In the genomic region with DNA sequence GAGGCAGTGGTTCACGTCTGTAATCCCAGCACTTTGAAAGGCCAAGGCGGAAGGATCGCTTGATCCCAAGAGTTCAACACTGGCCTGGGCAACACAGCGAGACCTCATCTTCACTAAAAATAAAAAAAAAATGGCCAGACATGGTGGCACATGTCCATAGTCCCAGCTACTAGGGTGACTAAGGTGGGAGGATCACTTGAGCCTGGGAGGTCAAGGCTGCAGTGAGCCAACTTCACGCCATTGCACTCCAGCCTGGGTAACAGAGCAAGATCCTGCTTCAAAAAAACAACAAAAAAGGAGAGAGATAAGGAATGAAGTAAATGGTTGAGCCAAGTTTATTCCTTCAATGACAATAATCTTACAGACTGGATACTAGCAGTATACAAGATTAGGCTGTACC, we compare ENCODE assay signal across 17 cellular contexts. TPM values are rescaled to one million over a fixed set of nuclear protein-coding genes. Genes with fewer than 3 reads are reported as not detected.
A peak's percentile ranks its signal among the peaks of the same experiment; 100 is the strongest.
DNase-seq lines count a peak whose midpoint lies in the region; ATAC-seq, FAIRE-seq and TF ChIP-seq lines count a peak whose summit lies in the region.
"Had no signal": no experiment of that assay in that cellular context is flagged by ENCODE, and none has a peak within 500 bp of the region (broad histone marks: within the 10 kb centered on the region; RNA-seq: fewer than 3 reads in every experiment).

No MANE protein-coding gene starts in this region.

- no peaks in the 10 kb centered on the region for H3K9me3 ChIP-seq in HepG2 (ENCODE audit: low read length)
- no peaks in the 10 kb centered on the region for H3K9me3 ChIP-seq in right lobe of liver
- H3K9me3 ChIP-seq in psoas muscle: no peaks in the 10 kb centered on the region
- H3K9me3 ChIP-seq in esophagus muscularis mucosa: no peaks in the 10 kb centered on the region
- no peaks in the 10 kb centered on the region for H3K9me3 ChIP-seq in T-helper 17 cell (ENCODE audit: control insufficient read depth, low read length, poor library complexity, severe bottlenecking)

- TF ChIP-seq RAD21 in HepG2 (CRISPR knock-in tag; IDR thresholded peaks at IDR 0.05): no peak

- H3K9ac ChIP-seq in HepG2 (ENCODE audit: insufficient read depth, low read depth, low read length): no peak overlapping the region
- H3K9ac ChIP-seq: GM23248 had no signal

- TF ChIP-seq CTCF in HepG2 (CRISPR knock-in tag; IDR thresholded peaks at IDR 0.05): no peak
- no peak for TF ChIP-seq CTCF in right lobe of liver (IDR thresholded peaks at IDR 0.05)
- TF ChIP-seq CTCF in WTC11 (IDR thresholded peaks at IDR 0.05): no peak
- no peak for TF ChIP-seq CTCF in psoas muscle (IDR thresholded peaks at IDR 0.05)
- no peak for TF ChIP-seq CTCF in esophagus muscularis mucosa (IDR thresholded peaks at IDR 0.05)
- no peak for TF ChIP-seq CTCF in GM23338 (conservative IDR thresholded peaks at IDR 0.05; ENCODE audit: low read depth in 2 of 2)

- intact Hi-C loops in HepG2 (cut with micrococcal nuclease; ENCODE audit: unreplicated experiment) (no loop called here), right lobe of liver (cut with DNase I) (no loop called here), psoas muscle (cut with DNase I) (no loop called here), esophagus muscularis mucosa (cut with DNase I) (no loop called here)

- H3K9me2 ChIP-seq in GM23338 (ENCODE audit: insufficient read depth): no peaks in the 10 kb centered on the region

- H3K27ac ChIP-seq in HepG2 (ENCODE audit: extremely low read length, insufficient read depth, low read length) (peak overlapping the region; percentile 55), right lobe of liver (no peak overlapping the region), psoas muscle (peak overlapping the region; percentile 92), esophagus muscularis mucosa (replicated peaks in 1 of 4) (no peak overlapping the region), GM23338 (ENCODE audit: low read depth) (no peak overlapping the region)
- H3K27ac ChIP-seq: GM23248 had no signal

- H3K36me3 ChIP-seq in HepG2 (replicated peaks in 1 of 2; ENCODE audit: control insufficient read depth in 1 of 2, insufficient read depth in 2 of 2, low read length in 2 of 2) (peaks cover 3 to 20% of the 10 kb centered on the region in 2 experiments), right lobe of liver (no peaks in the 10 kb centered on the region), psoas muscle (ENCODE audit: insufficient read depth in 1 of 2, low read depth in 1 of 2) (no peaks in the 10 kb centered on the region), esophagus muscularis mucosa (no peaks in the 10 kb centered on the region), GM23338 (ENCODE audit: insufficient read depth) (peaks cover 8% of the 10 kb centered on the region)

- H3K4me3 ChIP-seq in HepG2 (replicated peaks in 1 of 3; ENCODE audit: insufficient read depth in 1 of 3, low read depth in 2 of 3, low read length in 3 of 3) (no peak overlapping the region), right lobe of liver (no peak overlapping the region), psoas muscle (no peak overlapping the region), esophagus muscularis mucosa (no peak overlapping the region), GM23338 (no peak overlapping the region)
- H3K4me3 ChIP-seq: GM23248 had no signal

- no peak overlapping the region for H3K4me2 ChIP-seq in HepG2 (ENCODE audit: low read depth, low read length)
- no peak overlapping the region for H3K4me2 ChIP-seq in GM23338

- H3K4me1 Mint-ChIP-seq in WTC11 (peaks cover 56% of the 10 kb centered on the region), GM23338 (peaks cover 17% of the 10 kb centered on the region), T-helper 17 cell (no peaks in the 10 kb centered on the region)
- H3K4me1 Mint-ChIP-seq: CD4-positive, alpha-beta memory T cell had no signal

- CTCF ChIA-PET in HepG2 (lab: Yijun Ruan, JAX; ENCODE audit: low intra/inter-chr PET ratio, low total read pairs): no interaction called here
- CTCF ChIA-PET in WTC11 (lab: Charles Lee): no interaction called here

- H3K27ac Mint-ChIP-seq in WTC11 (peak overlapping the region; percentile 78), GM23338 (no peak overlapping the region), T-helper 17 cell (no peak overlapping the region)
- H3K27ac Mint-ChIP-seq: CD4-positive, alpha-beta memory T cell had no signal

- peaks cover 25% of the 10 kb centered on the region for H3K36me3 Mint-ChIP-seq in WTC11
- peaks cover 25% of the 10 kb centered on the region for H3K36me3 Mint-ChIP-seq in GM23338 (ENCODE audit: low read depth)
- no peaks in the 10 kb centered on the region for H3K36me3 Mint-ChIP-seq in T-helper 17 cell (ENCODE audit: low read depth)
- H3K36me3 Mint-ChIP-seq: CD4-positive, alpha-beta memory T cell had no signal

- TF ChIP-seq POLR2A in HepG2 (IDR thresholded peaks at IDR 0.05; ENCODE audit: insufficient read depth in 1 of 2, low read depth in 2 of 2, low read length in 2 of 2) (no peak), right lobe of liver (IDR thresholded peaks at IDR 0.05) (no peak), esophagus muscularis mucosa (IDR thresholded peaks at IDR 0.05; ENCODE audit: low read depth) (no peak)

- BruUV-seq in HepG2 (replicated peaks; lab: Mats Ljungman, UMichigan): no TSS peak

- WGBS in HepG2 (ENCODE audit: low lambda C conversion rate): 76% methylated on average over 5 of the region's 5 CpGs
- 74% methylated on average over 5 of the region's 5 CpGs for WGBS in right lobe of liver (ENCODE audit: insufficient coverage, low coverage, low lambda C conversion rate, missing lambda C conversion rate)
- WGBS in psoas muscle, 3 donors: 55 to 87% (median 60%) methylated on average over 5 of the region's 5 CpGs
- 75% methylated on average over 5 of the region's 5 CpGs for whole genome bisulfite sequencing in esophagus muscularis mucosa

- FAIRE-seq in HepG2 (lab: Jason Lieb, UNC): no peak
- FAIRE-seq: G401.6, GM19239 had no signal

- POLR2A ChIA-PET in HepG2 (lab: Yijun Ruan, JAX) (interaction anchor here (3.2 kb wide), 1 partner anchor 20 kb away, joined by 52 read pairs; a partner anchor contains a TSS), WTC11 (lab: Charles Lee) (no interaction called here)

- no peaks in the 10 kb centered on the region; the same call in 1 of the 2 replicates for H3K27me3 Mint-ChIP-seq in WTC11 (ENCODE audit: low read depth)
- H3K27me3 Mint-ChIP-seq in GM23338 (ENCODE audit: insufficient read depth, low read depth, poor library complexity): peaks cover 5% of the 10 kb centered on the region
- peaks cover 45% of the 10 kb centered on the region for H3K27me3 Mint-ChIP-seq in T-helper 17 cell

- DNase-seq in HepG2 (ENCODE audit: low spot score) (no peak), right lobe of liver (no peak), WTC11 (ENCODE audit: low spot score) (no peak), psoas muscle (no peak), esophagus muscularis mucosa (ENCODE audit: extremely low spot score) (no peak), GM23338 (ENCODE audit: low spot score) (no peak), T-helper 17 cell (no peak)
- DNase-seq: C1 segment of cervical spinal cord; CD4-positive, alpha-beta memory T cell; COR-L47; DMS153; DND-41; GM23248; H9 had no signal

- H3K79me2 ChIP-seq in HepG2 (ENCODE audit: insufficient read depth, low read length) (peaks cover 89% of the 10 kb centered on the region), GM23338 (replicated peaks; ENCODE audit: insufficient read depth) (peaks cover 40% of the 10 kb centered on the region)

- in situ Hi-C loops in HepG2 (cut with HindIII; ENCODE audit: extremely low pct_ligation_motif_present, low pct_unique_long_range_greater_than_20kb): no loop called here

- H3K27me3 ChIP-seq in HepG2 (ENCODE audit: control insufficient read depth in 1 of 2, insufficient read depth in 2 of 2, low read length in 2 of 2) (no peaks in the 10 kb centered on the region), right lobe of liver (no peaks in the 10 kb centered on the region), psoas muscle (ENCODE audit: insufficient read depth in 3 of 3, low read length in 2 of 3) (no peaks in the 10 kb centered on the region), esophagus muscularis mucosa (no peaks in the 10 kb centered on the region), GM23338 (ENCODE audit: insufficient read depth) (no peaks in the 10 kb centered on the region)

- no peaks in the 10 kb centered on the region for H3F3A ChIP-seq in GM23338 (replicated peaks; ENCODE audit: low read depth)

- H4K20me1 ChIP-seq in HepG2 (ENCODE audit: insufficient read depth, low read length) (no peaks in the 10 kb centered on the region; the same call in 1 of the 2 replicates), GM23338 (replicated peaks; ENCODE audit: insufficient read depth) (no peaks in the 10 kb centered on the region)

- H3K4me3 Mint-ChIP-seq in WTC11 (no peak overlapping the region), GM23338 (no peak overlapping the region), T-helper 17 cell (no peak overlapping the region)
- H3K4me3 Mint-ChIP-seq: CD4-positive, alpha-beta memory T cell; H9 had no signal

- H3K4me1 ChIP-seq in HepG2 (ENCODE audit: insufficient read depth, low read length): peaks cover 99% of the 10 kb centered on the region
- H3K4me1 ChIP-seq in right lobe of liver: peaks cover 0 to 8% (median 6%) of the 10 kb centered on the region in 4 donors
- H3K4me1 ChIP-seq in psoas muscle: peaks cover 89% of the 10 kb centered on the region
- H3K4me1 ChIP-seq in esophagus muscularis mucosa: peaks cover 0 to 12% (median 0%) of the 10 kb centered on the region in 4 donors
- H3K4me1 ChIP-seq in GM23338 (ENCODE audit: insufficient read depth): peaks cover 8% of the 10 kb centered on the region; the same call in 1 of the 2 replicates

- H2AFZ ChIP-seq in HepG2 (ENCODE audit: low read length) (no peak overlapping the region), GM23338 (no peak overlapping the region)
- H2AFZ ChIP-seq: GM23248 had no signal

- H3K9me3 Mint-ChIP-seq in WTC11 (peaks cover 24% of the 10 kb centered on the region), GM23338 (peaks cover 12% of the 10 kb centered on the region)

- TF ChIP-seq EP300 in HepG2 (IDR thresholded peaks at IDR 0.05; ENCODE audit: low read depth in 2 of 2, low read length in 2 of 2) (0 out of 4 replicates have a peak, but pooled peaks of 1 of the 2 experiments have one; percentile 8), HepG2 (CRISPR knock-in tag; IDR thresholded peaks at IDR 0.05; ENCODE audit: borderline replicate concordance) (no peak), esophagus muscularis mucosa (IDR thresholded peaks at IDR 0.05) (no peak)

- no peak for ATAC-seq in HepG2
- ATAC-seq in right lobe of liver: no peak
- ATAC-seq in WTC11: no peak
- ATAC-seq in psoas muscle: no peak
- ATAC-seq in GM23338: no peak
- ATAC-seq in T-helper 17 cell: no peak
- ATAC-seq: HCT116 had no signal

RNA-seq across cellular contexts. Expression of a gene that starts 21.3 kb away (rescaled TPM):
- total RNA-seq in HepG2 (2016; rRNA removed; fragmentation: Illumina TruSeq; extraction: Trizol): 35.9 and 55.4 TPM in 2 replicates
- 9.8 and 11.6 TPM in 2 replicates for total RNA-seq in HepG2 (2016; cell fraction: cytosol; rRNA removed; fragmentation: Illumina TruSeq; extraction: Trizol; ENCODE audit: low read depth)
- 34.7 and 51.3 TPM in 2 replicates for total RNA-seq in HepG2 (2016; cell fraction: insoluble cytoplasmic fraction; rRNA removed; fragmentation: Illumina TruSeq; extraction: Trizol)
- total RNA-seq in HepG2 (2016; cell fraction: membrane; rRNA removed; fragmentation: Illumina TruSeq; extraction: Trizol): 15.2 and 16.2 TPM in 2 replicates
- 40.3 and 42.3 TPM in 2 replicates for total RNA-seq in HepG2 (2016; cell fraction: nucleus; rRNA removed; fragmentation: Illumina TruSeq; extraction: Trizol)
- 61.0 and 64.4 TPM in 2 replicates for polyA plus RNA-seq in HepG2 (2011; rRNA removed)
- 51.3 and 56.0 TPM in 2 replicates for polyA plus RNA-seq in HepG2 (2011; cell fraction: cytosol; rRNA removed)
- 38.5 and 39.0 TPM in 2 replicates for polyA plus RNA-seq in HepG2 (2011; cell fraction: nucleus; rRNA removed)
- polyA plus RNA-seq in HepG2 (2012): 34.3 and 36.4 TPM in 2 replicates
- polyA plus RNA-seq in HepG2 (2016; cell fraction: cytosol; fragmentation: Illumina TruSeq; extraction: Trizol; ENCODE audit: low read depth): 0.92 and 0.95 TPM in 2 replicates
- 40.9 and 42.4 TPM in 2 replicates for polyA plus RNA-seq in HepG2 (2016; cell fraction: insoluble cytoplasmic fraction; fragmentation: Illumina TruSeq; extraction: Trizol; ENCODE audit: low read depth)
- 4.8 and 5.3 TPM in 2 replicates for polyA plus RNA-seq in HepG2 (2016; cell fraction: membrane; fragmentation: Illumina TruSeq; extraction: Trizol; ENCODE audit: low read depth)
- 33.6 TPM in 2 replicates for polyA plus RNA-seq in HepG2 (2016; cell fraction: nucleus; fragmentation: Illumina TruSeq; extraction: Trizol; ENCODE audit: insufficient read depth, low read depth)
- polyA minus RNA-seq in HepG2 (2011; rRNA and poly(A)+ RNA removed; ENCODE audit: low replicate concordance): 53.3 and 125 TPM in 2 replicates
- polyA minus RNA-seq in HepG2 (2011; cell fraction: cytosol; rRNA and poly(A)+ RNA removed): 88.0 and 94.2 TPM in 2 replicates
- 138 and 139 TPM in 2 replicates for polyA minus RNA-seq in HepG2 (2011; cell fraction: nucleus; rRNA and poly(A)+ RNA removed)
- 10 to 100 TPM in 4 of 6 experiments, 1 to 10 TPM in 2; 7.7 to 18.6 (median 10.3) TPM for total RNA-seq in right lobe of liver
- 30.1 to 37.1 TPM (median 30.4 TPM) in 3 replicates for total RNA-seq in WTC11 (2021)
- 100 to 1,000 TPM in 1 of 4 donors, 10 to 100 TPM in 3; 36.9 to 127 (median 93.4) TPM for total RNA-seq in psoas muscle
- polyA plus RNA-seq in psoas muscle: 100 to 1,000 TPM in 1 of 3 donors, 10 to 100 TPM in 1, 1 to 10 TPM in 1; 3.1 to 105 (median 36.7) TPM
- 10 to 100 TPM; 14.2 to 32.0 (median 20.6) TPM for total RNA-seq in esophagus muscularis mucosa
- 37.1 and 38.2 TPM in 2 replicates for total RNA-seq in GM23338 (2014; rRNA removed; shearing (Covaris generic))
- polyA plus RNA-seq in GM23338 (2016; fragmentation: Nextera tagmentation; extraction: Ambion mirVana): 17.9 and 18.7 TPM in 2 replicates
- 10 to 100 TPM; 64.9 to 67.1 TPM for total RNA-seq in T-helper 17 cell

Comparison
In these comparisons a context has a peak if more than half of its experiments do, and no peak if none do; other contexts are left out.
1. H3K27ac ChIP-seq: peak in HepG2 (single experiment) and psoas muscle (single experiment); none in right lobe of liver (0 of 3), esophagus muscularis mucosa (0 of 4) and GM23338 (single experiment).